Comparison of ENCODE assay signal across 21 cellular contexts in genomic region chr12:116080415-116080814, GRCh38.
"Had no signal": no experiment of that assay in that cellular context is flagged by ENCODE, and none has a peak within 500 bp of the region (broad histone marks: within the 10 kb centered on the region; RNA-seq: fewer than 3 reads in every experiment).

No MANE protein-coding gene starts in this region.

- H3K27me3 Mint-ChIP-seq: activated naive CD4-positive, alpha-beta T cell treated with anti-CD3 and anti-CD28 coated beads, Interleukin-2, amount 50 U/mL, for 24 hours; effector memory CD8-positive, alpha-beta T cell had no signal

- H3K4me3 Mint-ChIP-seq: activated naive CD4-positive, alpha-beta T cell treated with anti-CD3 and anti-CD28 coated beads, Interleukin-2, amount 50 U/mL, for 24 hours; activated T-helper 1 cell treated with anti-CD3 and anti-CD28 coated beads, Interleukin-12 subunit alpha, Interleukin-12 subunit beta, Interleukin-2, Interleukin-4 antibody, amounts not matched to agents 30 ng/mL and 10 ng/mL and 1 ng/mL, durations not matched to agents 14 hours and 24 hours and 36 hours; effector memory CD8-positive, alpha-beta T cell; natural killer cell; neural progenitor cell had no signal

- H3K27ac Mint-ChIP-seq: activated naive CD4-positive, alpha-beta T cell treated with anti-CD3 and anti-CD28 coated beads, Interleukin-2, amount 50 U/mL, for 24 hours; activated T-helper 1 cell treated with anti-CD3 and anti-CD28 coated beads, Interleukin-12 subunit alpha, Interleukin-12 subunit beta, Interleukin-2, Interleukin-4 antibody, amounts not matched to agents 30 ng/mL and 10 ng/mL and 1 ng/mL, durations not matched to agents 14 hours and 24 hours and 36 hours; effector memory CD8-positive, alpha-beta T cell; natural killer cell; neural progenitor cell had no signal

- DNase-seq: activated CD4-positive, alpha-beta T cell treated with anti-CD3 and anti-CD28 coated beads, Interleukin-2, amount 50 U/mL, for 4 hours; activated CD8-positive, alpha-beta memory T cell treated with anti-CD3 and anti-CD28 coated beads, Interleukin-2, amount 50 U/mL, for 4 hours; activated gamma-delta T cell treated with Interleukin-2 at 50 U/mL for 16 hours; brain microvascular endothelial cell; dorsolateral prefrontal cortex; effector memory CD8-positive, alpha-beta T cell; erythroblast; gastrocnemius medialis; glutamatergic neuron; left ventricle myocardium inferior; mesendoderm; natural killer cell; occipital lobe; stimulated activated CD4-positive, alpha-beta T cell treated with anti-CD3 and anti-CD28 coated beads, Interleukin-1b, Interleukin-23, amount 100 ng/mL, for 48 hours; stimulated activated CD4-positive, alpha-beta T cell treated with anti-CD3 and anti-CD28 coated beads, Interleukin-4, amount 100 ng/mL, for 4 hours; stimulated activated CD8-positive, alpha-beta memory T cell treated with anti-CD3 and anti-CD28 coated beads, Interleukin-4, amount 100 ng/mL, for 48 hours; stimulated activated naive CD4-positive, alpha-beta T cell treated with Interleukin-2 at 50 U/mL for 16 hours; trophoblast cell had no signal

- H3K36me3 Mint-ChIP-seq: natural killer cell, neural progenitor cell had no signal

- H3K9me3 Mint-ChIP-seq: activated naive CD4-positive, alpha-beta T cell treated with anti-CD3 and anti-CD28 coated beads, Interleukin-2, amount 50 U/mL, for 24 hours; activated T-helper 1 cell treated with anti-CD3 and anti-CD28 coated beads, Interleukin-12 subunit alpha, Interleukin-12 subunit beta, Interleukin-2, Interleukin-4 antibody, amounts not matched to agents 30 ng/mL and 10 ng/mL and 1 ng/mL, durations not matched to agents 14 hours and 24 hours and 36 hours; effector memory CD8-positive, alpha-beta T cell; natural killer cell; neural progenitor cell had no signal

- ATAC-seq: effector memory CD8-positive, alpha-beta T cell; gastrocnemius medialis; natural killer cell had no signal
